1 cellular context compared by ENCODE assay signal in genomic region chr2:177331446-177331997, GRCh38.
TF ChIP-seq lines count a peak whose summit lies in the region.

No MANE protein-coding gene starts in this region.

TF ChIP-seq in WTC11, 78 proteins besides CTCF, POLR2A, EP300 and RAD21 (continued from another document):
- TF ChIP-seq STAT6 (CRISPR knock-in tag; conservative IDR thresholded peaks at IDR 0.05; ENCODE audit: low read depth), result no peak
